ENCODE assay signal across 19 cellular contexts in genomic region chr12:111102062-111102735, GRCh38.
DNase-seq lines count a peak whose midpoint lies in the region; TF ChIP-seq lines count a peak whose summit lies in the region.
"Had no signal": no experiment of that assay in that cellular context is flagged by ENCODE, and none has a peak within 500 bp of the region (broad histone marks: within the 10 kb centered on the region; RNA-seq: fewer than 3 reads in every experiment).

No MANE protein-coding gene starts in this region.

- H3K4me3 ChIP-seq in epithelial cell of esophagus (ENCODE audit: low read length) (no peak overlapping the region), HAP-1 (no peak overlapping the region)
- H3K4me3 ChIP-seq: tibial nerve had no signal

- no peaks in the 10 kb centered on the region for H3K9me3 Mint-ChIP-seq in mesothelial cell of epicardium
- H3K9me3 Mint-ChIP-seq: activated CD4-positive, alpha-beta memory T cell treated with anti-CD3 and anti-CD28 coated beads, Interleukin-2, amount 10 ng/mL, durations not matched to agents 7 days and 5 days; activated naive CD4-positive, alpha-beta T cell treated with anti-CD3 and anti-CD28 coated beads, Interleukin-2, amount 50 U/mL, for 24 hours; activated T-cell treated with anti-CD3 and anti-CD28 coated beads, Interleukin-2, amount 50 U/mL, for 24 hours; nephron had no signal

- peaks cover 2% of the 10 kb centered on the region for H3K36me3 Mint-ChIP-seq in mesothelial cell of epicardium
- H3K36me3 Mint-ChIP-seq: activated naive CD4-positive, alpha-beta T cell treated with anti-CD3 and anti-CD28 coated beads, Interleukin-2, amount 50 U/mL, for 24 hours had no signal

- peaks cover 2% of the 10 kb centered on the region for H3K27me3 Mint-ChIP-seq in mesothelial cell of epicardium (ENCODE audit: low read depth)
- H3K27me3 Mint-ChIP-seq: activated naive CD4-positive, alpha-beta T cell treated with anti-CD3 and anti-CD28 coated beads, Interleukin-2, amount 50 U/mL, for 24 hours; activated T-cell treated with anti-CD3 and anti-CD28 coated beads, Interleukin-2, amount 50 U/mL, for 24 hours had no signal

- in situ Hi-C loops in HAP-1 (cut with MboI; ENCODE audit: low sequenced_read_pairs) = no loop called here

- no peaks in the 10 kb centered on the region for H3K36me3 ChIP-seq in HAP-1 (replicated peaks)
- H3K36me3 ChIP-seq: tibial nerve had no signal

- H3K27ac Mint-ChIP-seq in mesothelial cell of epicardium = no peak overlapping the region
- H3K27ac Mint-ChIP-seq: activated CD4-positive, alpha-beta memory T cell treated with anti-CD3 and anti-CD28 coated beads, Interleukin-2, amount 10 ng/mL, durations not matched to agents 7 days and 5 days; activated naive CD4-positive, alpha-beta T cell treated with anti-CD3 and anti-CD28 coated beads, Interleukin-2, amount 50 U/mL, for 24 hours; activated T-cell treated with anti-CD3 and anti-CD28 coated beads, Interleukin-2, amount 50 U/mL, for 24 hours had no signal

- H3K4me1 ChIP-seq in HAP-1 = peaks cover 4% of the 10 kb centered on the region; the same call in 1 of the 2 replicates
- H3K4me1 ChIP-seq: tibial nerve had no signal

- H3K4me1 Mint-ChIP-seq in mesothelial cell of epicardium = no peaks in the 10 kb centered on the region
- H3K4me1 Mint-ChIP-seq: activated CD4-positive, alpha-beta memory T cell treated with anti-CD3 and anti-CD28 coated beads, Interleukin-2, amount 10 ng/mL, durations not matched to agents 7 days and 5 days; nephron had no signal

- H3K27me3 ChIP-seq in HAP-1 (ENCODE audit: low read depth) = no peaks in the 10 kb centered on the region
- H3K27me3 ChIP-seq: tibial nerve had no signal

- peak in 2 of 3 experiments; percentile 37 to 72 for DNase-seq in NCI-H1417 (lab: John Stamatoyannopoulos, UW)
- DNase-seq in NCI-H1417 treated with DMSO at 0.1 percent for 48 hours (lab: John Stamatoyannopoulos, UW) = no peak
- peak; percentile 92 for DNase-seq in NCI-H69 (lab: John Stamatoyannopoulos, UW)
- peak; percentile 87 for DNase-seq in epithelial cell of esophagus (ENCODE audit: low read depth)
- peak; percentile 73 for DNase-seq in ureter (ENCODE audit: low spot score)
- DNase-seq in HAP-1 (ENCODE audit: low spot score in 2 of 2) = no peak
- DNase-seq in mesothelial cell of epicardium (ENCODE audit: low spot score in 2 of 2, unreplicated experiment in 2 of 2) = no peak
- no peak for DNase-seq in NCI-H82 treated with DMSO at 0.1 percent for 48 hours (lab: John Stamatoyannopoulos, UW; ENCODE audit: unreplicated experiment)
- DNase-seq: activated CD4-positive, alpha-beta memory T cell treated with anti-CD3 and anti-CD28 coated beads, Interleukin-2, amount 10 ng/mL, durations not matched to agents 7 days and 5 days; activated T-cell treated with anti-CD3 and anti-CD28 coated beads, Interleukin-2, amount 50 U/mL, for 24 hours; dermis blood vessel endothelial cell; HCEC 1CT; head of caudate nucleus; NCI-H2029; stimulated activated CD4-positive, alpha-beta T cell treated with anti-CD3 and anti-CD28 coated beads, Interleukin-12 subunit alpha, Interleukin-12 subunit beta, amount 100 ng/mL, for 4 hours; SW 1271 had no signal

- no peak for TF ChIP-seq CTCF in epithelial cell of esophagus (IDR thresholded peaks at IDR 0.05; ENCODE audit: insufficient read depth, low read depth, low read length, missing control alignments)
- no peak for TF ChIP-seq CTCF in mesothelial cell of epicardium (IDR thresholded peaks at IDR 0.05; ENCODE audit: unreplicated experiment)

- no peak overlapping the region for H3K4me3 Mint-ChIP-seq in mesothelial cell of epicardium
- H3K4me3 Mint-ChIP-seq: activated CD4-positive, alpha-beta memory T cell treated with anti-CD3 and anti-CD28 coated beads, Interleukin-2, amount 10 ng/mL, durations not matched to agents 7 days and 5 days; activated naive CD4-positive, alpha-beta T cell treated with anti-CD3 and anti-CD28 coated beads, Interleukin-2, amount 50 U/mL, for 24 hours; activated T-cell treated with anti-CD3 and anti-CD28 coated beads, Interleukin-2, amount 50 U/mL, for 24 hours; nephron had no signal

- no peaks in the 10 kb centered on the region for H3K9me3 ChIP-seq in HAP-1
- H3K9me3 ChIP-seq: tibial nerve had no signal

Comparison
In these comparisons a context has a peak if more than half of its experiments do, and no peak if none do; other contexts are left out.
1. DNase-seq: peak in NCI-H1417 (2 of 3), NCI-H69 (single experiment), epithelial cell of esophagus (single experiment) and ureter (single experiment); none in NCI-H1417 treated with DMSO at 0.1 percent for 48 hours (single experiment), HAP-1 (0 of 2), mesothelial cell of epicardium (0 of 2) and NCI-H82 treated with DMSO at 0.1 percent for 48 hours (single experiment).